ENCODE assay signal across 3 cellular contexts in genomic region chr4:40688446-40689095, GRCh38.
TF ChIP-seq lines count a peak whose summit lies in the region.

No MANE protein-coding gene starts in this region.

TF ChIP-seq in liver, 16 proteins besides CTCF, POLR2A, EP300 and RAD21:
- TF ChIP-seq YY1 (IDR thresholded peaks at IDR 0.05) (no peak), EGR1 (IDR thresholded peaks at IDR 0.05; ENCODE audit: low read depth in 2 of 2) (no peak), RXRA (IDR thresholded peaks at IDR 0.05) (no peak), ATF3 (IDR thresholded peaks at IDR 0.05) (no peak), TAF1 (conservative IDR thresholded peaks at IDR 0.05) (no peak), HNF4G (IDR thresholded peaks at IDR 0.05) (no peak), HNF4A (conservative IDR thresholded peaks at IDR 0.05) (no peak), JUND (IDR thresholded peaks at IDR 0.05) (no peak), SP1 (IDR thresholded peaks at IDR 0.05) (no peak), NR2F2 (IDR thresholded peaks at IDR 0.05) (no peak), FOXA1 (IDR thresholded peaks at IDR 0.05) (no peak), GABPA (IDR thresholded peaks at IDR 0.05 in 1 of 2, conservative IDR thresholded peaks at IDR 0.05 in 1 of 2) (no peak), ZBTB33 (IDR thresholded peaks at IDR 0.05) (no peak), REST (IDR thresholded peaks at IDR 0.05) (no peak)

TF ChIP-seq in HepG2, 621 proteins besides CTCF, POLR2A, EP300 and RAD21:
- no peak for TF ChIP-seq ZBTB21 (CRISPR knock-in tag; IDR thresholded peaks at IDR 0.05)
- no peak for TF ChIP-seq ZKSCAN8 (CRISPR knock-in tag; IDR thresholded peaks at IDR 0.05; ENCODE audit: borderline replicate concordance)
- TF ChIP-seq BCL3 (CRISPR knock-in tag; IDR thresholded peaks at IDR 0.05): no peak
- no peak for TF ChIP-seq FOXO1 (CRISPR knock-in tag; IDR thresholded peaks at IDR 0.05)
- no peak for TF ChIP-seq HOXA5 (CRISPR knock-in tag; IDR thresholded peaks at IDR 0.05)
TF ChIP-seq in HepG2: peak in this region for 0.

TF ChIP-seq in K562, 482 proteins besides CTCF, POLR2A, EP300 and RAD21:
- no peak for TF ChIP-seq BRF1 (IDR thresholded peaks at IDR 0.05; ENCODE audit: borderline replicate concordance, extremely low read depth, insufficient read length)
- no peak for TF ChIP-seq TAF1 (IDR thresholded peaks at IDR 0.05; ENCODE audit: control insufficient read depth, extremely low read depth, insufficient read depth, low read length, severe bottlenecking)
- no peak for TF ChIP-seq RBM39 (optimal IDR thresholded peaks at IDR 0.05; ENCODE audit: low read depth, low read length)
- TF ChIP-seq NR4A1 (CRISPR knock-in tag; IDR thresholded peaks at IDR 0.05): no peak
- no peak for TF ChIP-seq NR4A1 (tag; IDR thresholded peaks at IDR 0.05)
- no peak for TF ChIP-seq USF1 (CRISPR knock-in tag; IDR thresholded peaks at IDR 0.05)
- TF ChIP-seq E2F5 (CRISPR knock-in tag; IDR thresholded peaks at IDR 0.05): no peak
- no peak for TF ChIP-seq BRF2 (IDR thresholded peaks at IDR 0.05; ENCODE audit: borderline replicate concordance, insufficient read depth, insufficient read length)
- no peak for TF ChIP-seq RBM25 (IDR thresholded peaks at IDR 0.05; ENCODE audit: low read depth, low read length, severe bottlenecking)
- no peak for TF ChIP-seq ETV5 (CRISPR knock-in tag; IDR thresholded peaks at IDR 0.05; ENCODE audit: low read depth)
- TF ChIP-seq SNRNP70 (optimal IDR thresholded peaks at IDR 0.05; ENCODE audit: low read depth, low read length): no peak
- TF ChIP-seq HES1 (IDR thresholded peaks at IDR 0.05; ENCODE audit: low read depth): no peak
- TF ChIP-seq ZEB2 (IDR thresholded peaks at IDR 0.05): no peak
TF ChIP-seq in K562: peak in this region for 0.
